Comparison of ENCODE assay signal across 9 cellular contexts in the genomic region with DNA sequence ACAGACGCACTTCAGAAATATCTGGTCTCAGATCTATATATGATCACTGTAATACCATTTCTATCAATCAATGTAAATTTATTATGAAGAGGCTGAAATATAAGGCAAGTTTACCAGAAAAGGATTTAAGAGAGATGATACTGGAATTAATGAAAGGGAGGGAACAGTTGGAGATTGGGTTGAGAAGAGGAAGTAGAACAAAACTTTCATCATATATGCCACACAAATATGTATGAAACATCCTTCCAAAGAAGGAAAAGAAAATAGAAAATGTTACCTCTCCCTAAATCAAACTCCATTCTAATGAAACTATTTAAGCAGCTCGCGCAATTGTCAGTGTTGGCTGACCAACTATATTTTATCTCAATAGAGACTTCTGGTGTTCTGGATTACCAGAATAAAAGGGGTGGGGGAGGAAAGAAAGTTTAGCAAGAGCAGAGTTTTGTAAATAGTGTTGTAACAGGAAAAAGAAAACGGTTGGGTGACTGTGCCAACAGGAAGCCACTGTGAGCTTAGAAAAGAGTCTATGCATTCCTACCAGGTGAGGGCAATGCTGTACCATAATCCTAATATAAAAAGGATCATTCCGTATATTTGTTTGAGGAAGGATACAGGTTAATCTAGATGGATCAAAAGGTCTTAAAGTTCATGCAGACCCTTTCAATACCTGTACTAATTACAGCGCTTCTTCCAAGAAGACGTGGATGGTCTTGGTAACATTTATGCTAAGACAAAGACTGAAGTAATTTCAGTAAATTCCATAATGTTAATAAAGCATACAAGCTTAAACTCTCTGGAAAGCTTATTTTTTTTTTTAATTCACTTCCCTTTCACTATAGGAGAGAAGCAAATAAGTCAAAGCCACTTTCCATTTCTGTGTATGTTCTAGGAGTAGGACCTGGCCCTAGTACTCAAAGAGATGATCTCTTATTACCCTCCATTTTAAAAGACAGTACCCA. TPM values are rescaled to one million over a fixed set of nuclear protein-coding genes. Genes with fewer than 3 reads are reported as not detected.
DNase-seq lines count a peak whose midpoint lies in the region; ATAC-seq and TF ChIP-seq lines count a peak whose summit lies in the region.
"Had no signal": no experiment of that assay in that cellular context is flagged by ENCODE, and none has a peak within 500 bp of the region (broad histone marks: within the 10 kb centered on the region; RNA-seq: fewer than 3 reads in every experiment).

No MANE protein-coding gene starts in this region.

- CTCF ChIA-PET in HEK293 (lab: Yijun Ruan, JAX) = interaction anchor here (0.5 to 1.6 kb wide), 23 partner anchors 9 to 1007 kb away, joined by 3 to 7 read pairs (median 4); partner anchors contain the start of gene TMBIM4

- no peaks in the 10 kb centered on the region for H3K79me2 ChIP-seq in OCI-LY1 (ENCODE audit: insufficient read depth, low read length)

- no peak overlapping the region for H3K4me3 ChIP-seq in HEK293 (ENCODE audit: low read depth, low read length)
- H3K4me3 ChIP-seq in OCI-LY1 (ENCODE audit: low read depth, low read length, poor library complexity, severe bottlenecking) = no peak overlapping the region
- H3K4me3 ChIP-seq in brain microvascular endothelial cell (ENCODE audit: low read depth, low read length) = no peak overlapping the region
- H3K4me3 ChIP-seq: skin epidermis had no signal

- peak overlapping the region; percentile 52 to 78 for H3K4me3 Mint-ChIP-seq in CD14-positive monocyte
- no peak overlapping the region for H3K4me3 Mint-ChIP-seq in type B pancreatic cell

- H3K4me1 Mint-ChIP-seq in CD14-positive monocyte (peaks cover 58% of the 10 kb centered on the region), type B pancreatic cell (ENCODE audit: unreplicated experiment) (peaks cover 6% of the 10 kb centered on the region)

- H3K27ac Mint-ChIP-seq in CD14-positive monocyte = peak overlapping the region; percentile 86 to 98 (median 96)
- H3K27ac Mint-ChIP-seq in type B pancreatic cell = peak overlapping the region; percentile 71

- H3K36me3 Mint-ChIP-seq in CD14-positive monocyte (peaks cover 44 to 71% of the 10 kb centered on the region in 2 donors), type B pancreatic cell (peaks cover 7% of the 10 kb centered on the region)

- no peak for ATAC-seq in HG02759 (IDR thresholded peaks at IDR 0.05; ENCODE audit: unreplicated experiment)

- TF ChIP-seq CTCF in CD14-positive monocyte (IDR thresholded peaks at IDR 0.05) = peak; percentile 79
- TF ChIP-seq CTCF in HEK293 (tag by site-specific recombination; IDR thresholded peaks at IDR 0.05) = peak; percentile 39; the same call in 1 of the 2 replicates
- TF ChIP-seq CTCF in OCI-LY1 (IDR thresholded peaks at IDR 0.05; ENCODE audit: low read length) = peak; percentile 34; the same call in 1 of the 2 replicates
- peak; percentile 72 for TF ChIP-seq CTCF in brain microvascular endothelial cell (IDR thresholded peaks at IDR 0.05; ENCODE audit: low read depth, low read length, missing control alignments)
- TF ChIP-seq CTCF in type B pancreatic cell (conservative IDR thresholded peaks at IDR 0.05) = peak; percentile 78

- H3K36me3 ChIP-seq in HEK293 (ENCODE audit: control insufficient read depth in 2 of 2, insufficient read depth in 1 of 2, low read length in 2 of 2) (peaks cover 0 to 16% of the 10 kb centered on the region in 2 experiments; a peak in 2 of 3 replicates), OCI-LY1 (ENCODE audit: insufficient read depth, low read length) (peaks cover 68% of the 10 kb centered on the region), brain microvascular endothelial cell (replicated peaks) (no peaks in the 10 kb centered on the region)

- H3F3A ChIP-seq in OCI-LY1 (ENCODE audit: insufficient read depth, low read length) = no peaks in the 10 kb centered on the region

- no peak overlapping the region for H3K27ac ChIP-seq in HEK293 (ENCODE audit: extremely low read depth, low read depth, low read length)
- H3K27ac ChIP-seq in OCI-LY1 (ENCODE audit: low read depth, low read length, poor library complexity, severe bottlenecking) = no peak overlapping the region
- no peak overlapping the region for H3K27ac ChIP-seq in brain microvascular endothelial cell

- no peaks in the 10 kb centered on the region for H3K27me3 Mint-ChIP-seq in CD14-positive monocyte (ENCODE audit: low read depth in 3 of 3)
- H3K27me3 Mint-ChIP-seq in type B pancreatic cell = no peaks in the 10 kb centered on the region

- no peak overlapping the region for H3K9ac ChIP-seq in OCI-LY1 (ENCODE audit: low read length)

- H4K20me1 ChIP-seq in OCI-LY1 (ENCODE audit: insufficient read depth, low read length) = no peaks in the 10 kb centered on the region

- peaks cover 9 to 26% (median 24%) of the 10 kb centered on the region in 7 donors for H3K9me3 Mint-ChIP-seq in CD14-positive monocyte
- H3K9me3 Mint-ChIP-seq in type B pancreatic cell = peaks cover 4% of the 10 kb centered on the region

- no peaks in the 10 kb centered on the region for H3K4me1 ChIP-seq in HEK293 (ENCODE audit: control insufficient read depth, insufficient read depth, low read length)
- no peaks in the 10 kb centered on the region for H3K4me1 ChIP-seq in OCI-LY1 (ENCODE audit: insufficient read depth, low read length, severe bottlenecking)

- no peaks in the 10 kb centered on the region for H3K27me3 ChIP-seq in OCI-LY1 (ENCODE audit: insufficient read depth, low read length)
- no peaks in the 10 kb centered on the region for H3K27me3 ChIP-seq in brain microvascular endothelial cell (replicated peaks)

- H3K4me2 ChIP-seq in OCI-LY1 (ENCODE audit: low read length) = no peak overlapping the region

- H3K9me3 ChIP-seq in HEK293 (ENCODE audit: control insufficient read depth, insufficient read depth, low read depth, low read length) = no peaks in the 10 kb centered on the region
- H3K9me3 ChIP-seq in OCI-LY1 (ENCODE audit: low read length) = peaks cover 16% of the 10 kb centered on the region

- POLR2A ChIA-PET in HEK293 (lab: Yijun Ruan, JAX) = interaction anchor here (0.8 to 1.0 kb wide), 3 partner anchors 14 to 157 kb away, joined by 3 to 9 read pairs (median 5); partner anchors contain the start of genes HELB, LLPH and TMBIM4

- H3K9me2 ChIP-seq in OCI-LY1 (ENCODE audit: low read depth, low read length) = no peaks in the 10 kb centered on the region

- DNase-seq in CD14-positive monocyte (ENCODE audit: low spot score) = no peak
- peak; percentile 59 for DNase-seq in brain microvascular endothelial cell
- DNase-seq in left kidney (ENCODE audit: low read depth, low spot score) = peak; percentile 72
- no peak for DNase-seq in type B pancreatic cell (ENCODE audit: extremely low spot score, unreplicated experiment)
- no peak for DNase-seq in activated T-cell treated with anti-CD3 and anti-CD28 coated beads, Interleukin-2, amount 50 U/mL, for 1 hour

- no peak overlapping the region for H2AFZ ChIP-seq in OCI-LY1 (ENCODE audit: low read length)

- in situ Hi-C loops in brain microvascular endothelial cell (cut with HindIII; ENCODE audit: low pct_ligation_motif_present, low sequenced_read_pairs) = no loop called here

- intact Hi-C loops in CD14-positive monocyte (cut with micrococcal nuclease) = loop anchor here (10.0 kb wide), 5 partner anchors 50 to 550 kb away; partner anchors contain the start of gene HELB (in 1 of the 2)

TF ChIP-seq in HEK293, 187 proteins besides CTCF, POLR2A, EP300 and RAD21 (continues in another document):
- TF ChIP-seq, protein P1, sequence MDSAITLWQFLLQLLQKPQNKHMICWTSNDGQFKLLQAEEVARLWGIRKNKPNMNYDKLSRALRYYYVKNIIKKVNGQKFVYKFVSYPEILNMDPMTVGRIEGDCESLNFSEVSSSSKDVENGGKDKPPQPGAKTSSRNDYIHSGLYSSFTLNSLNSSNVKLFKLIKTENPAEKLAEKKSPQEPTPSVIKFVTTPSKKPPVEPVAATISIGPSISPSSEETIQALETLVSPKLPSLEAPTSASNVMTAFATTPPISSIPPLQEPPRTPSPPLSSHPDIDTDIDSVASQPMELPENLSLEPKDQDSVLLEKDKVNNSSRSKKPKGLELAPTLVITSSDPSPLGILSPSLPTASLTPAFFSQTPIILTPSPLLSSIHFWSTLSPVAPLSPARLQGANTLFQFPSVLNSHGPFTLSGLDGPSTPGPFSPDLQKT (IDR thresholded peaks at IDR 0.05; ENCODE audit: borderline replicate concordance, low read depth, low read length) = no peak
- TF ChIP-seq ZNF221 (tag by site-specific recombination; IDR thresholded peaks at IDR 0.05; ENCODE audit: borderline replicate concordance) (no peak), ZNF324 (tag by site-specific recombination; IDR thresholded peaks at IDR 0.05) (no peak), ZNF48 (tag by site-specific recombination; IDR thresholded peaks at IDR 0.05) (no peak), ZNF24 (tag by site-specific recombination; IDR thresholded peaks at IDR 0.05) (no peak), OVOL3 (tag by site-specific recombination; IDR thresholded peaks at IDR 0.05) (no peak), ZSCAN18 (tag by site-specific recombination; IDR thresholded peaks at IDR 0.05) (no peak)
- TF ChIP-seq, protein P2, sequence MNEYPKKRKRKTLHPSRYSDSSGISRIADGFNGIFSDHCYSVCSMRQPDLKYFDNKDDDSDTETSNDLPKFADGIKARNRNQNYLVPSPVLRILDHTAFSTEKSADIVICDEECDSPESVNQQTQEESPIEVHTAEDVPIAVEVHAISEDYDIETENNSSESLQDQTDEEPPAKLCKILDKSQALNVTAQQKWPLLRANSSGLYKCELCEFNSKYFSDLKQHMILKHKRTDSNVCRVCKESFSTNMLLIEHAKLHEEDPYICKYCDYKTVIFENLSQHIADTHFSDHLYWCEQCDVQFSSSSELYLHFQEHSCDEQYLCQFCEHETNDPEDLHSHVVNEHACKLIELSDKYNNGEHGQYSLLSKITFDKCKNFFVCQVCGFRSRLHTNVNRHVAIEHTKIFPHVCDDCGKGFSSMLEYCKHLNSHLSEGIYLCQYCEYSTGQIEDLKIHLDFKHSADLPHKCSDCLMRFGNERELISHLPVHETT (tag by site-specific recombination; IDR thresholded peaks at IDR 0.05) = no peak

RNA-seq across cellular contexts. Expression of gene LLPH, which starts 14.5 kb away (rescaled TPM):
- 10 to 100 TPM; 33.4 to 44.0 TPM for polyA plus RNA-seq in CD14-positive monocyte
- 15.3 and 26.3 TPM in 2 replicates for total RNA-seq in type B pancreatic cell (ENCODE audit: low replicate concordance)

RNA-seq across cellular contexts. Expression of gene TMBIM4, which starts 24.7 kb away (rescaled TPM):
- polyA plus RNA-seq in CD14-positive monocyte = 100 to 1,000 TPM; 694 to 823 TPM
- 37.4 and 43.1 TPM in 2 replicates for total RNA-seq in type B pancreatic cell (ENCODE audit: low replicate concordance)

RNA-seq across cellular contexts. Expression of gene IRAK3, which starts 43.9 kb away (rescaled TPM):
- 10 to 100 TPM; 56.9 to 59.7 TPM for polyA plus RNA-seq in CD14-positive monocyte
- total RNA-seq in type B pancreatic cell (ENCODE audit: low replicate concordance) = 0.21 and 0.34 TPM in 2 replicates

Comparison
In these comparisons a context has a peak if more than half of its experiments do, and no peak if none do; other contexts are left out.
1. DNase-seq: peak in brain microvascular endothelial cell (single experiment) and left kidney (single experiment); none in CD14-positive monocyte (single experiment), type B pancreatic cell (single experiment) and activated T-cell treated with anti-CD3 and anti-CD28 coated beads, Interleukin-2, amount 50 U/mL, for 1 hour (single experiment).
2. Peak in every context shown above with its lines, with median percentiles within 50 percentile points of each other: CTCF ChIP-seq.